ENCODE assay signal across 16 cellular contexts in the genomic region with DNA sequence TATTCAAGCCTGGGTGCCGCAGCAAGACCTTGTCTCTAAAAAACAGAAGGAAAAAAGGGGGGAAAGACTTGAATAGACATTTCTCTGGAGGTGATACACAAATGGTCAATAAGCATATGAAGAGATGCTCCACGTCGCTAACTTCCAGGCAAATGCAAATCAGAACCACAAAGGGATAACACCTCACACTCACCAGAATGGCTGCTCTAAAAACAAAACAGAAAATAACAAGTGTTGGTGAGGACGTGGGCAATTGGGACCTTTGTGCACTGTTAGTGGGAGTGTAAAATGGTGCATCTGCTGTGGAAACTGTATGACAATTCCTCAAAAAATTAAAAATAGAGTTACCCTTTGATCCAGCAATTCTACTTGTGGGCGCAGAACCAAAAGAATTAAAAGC. TPM values are rescaled to one million over a fixed set of nuclear protein-coding genes. Genes with fewer than 3 reads are reported as not detected.
DNase-seq lines count a peak whose midpoint lies in the region; ATAC-seq and TF ChIP-seq lines count a peak whose summit lies in the region.
"Had no signal": no experiment of that assay in that cellular context is flagged by ENCODE, and none has a peak within 500 bp of the region (broad histone marks: within the 10 kb centered on the region; RNA-seq: fewer than 3 reads in every experiment).

No MANE protein-coding gene starts in this region.

- no peaks in the 10 kb centered on the region for H3K79me2 ChIP-seq in Karpas-422 (ENCODE audit: low read length)

- H3K27me3 Mint-ChIP-seq in natural killer cell treated with Interleukin-12 subunit alpha and Interleukin-12 subunit beta and Interleukin-15 and Interleukin-18, amount 100 ng/mL, for 72 hours = peaks cover 9 to 12% of the 10 kb centered on the region in 2 donors
- H3K27me3 Mint-ChIP-seq in natural killer cell (ENCODE audit: low read depth in 2 of 2) (peaks cover 8 to 9% of the 10 kb centered on the region in 2 donors), memory B cell (peaks cover 11% of the 10 kb centered on the region)

- H2AFZ ChIP-seq in Karpas-422 (ENCODE audit: low read length) = no peak overlapping the region

- H3K4me1 ChIP-seq in Karpas-422 (ENCODE audit: low read length) = no peaks in the 10 kb centered on the region

- no peaks in the 10 kb centered on the region for H3K36me3 ChIP-seq in Karpas-422 (ENCODE audit: insufficient read depth, low read length)

- no peak for DNase-seq in natural killer cell treated with Interleukin-12 subunit alpha and Interleukin-12 subunit beta and Interleukin-15 and Interleukin-18, amount 100 ng/mL, for 72 hours (ENCODE audit: low spot score)
- DNase-seq in natural killer cell (no peak), Karpas-422 (peak; percentile 27), memory B cell (ENCODE audit: low spot score in 2 of 2) (no peak), germinal center (ENCODE audit: low spot score) (no peak), DMS 273 (lab: John Stamatoyannopoulos, UW; ENCODE audit: unreplicated experiment) (no peak)
- DNase-seq: C1 segment of cervical spinal cord; CD4-positive, CD25-positive, alpha-beta regulatory T cell; CD8-positive, alpha-beta memory T cell; COR-L47; GOT3; H7 had no signal

- no peaks in the 10 kb centered on the region for H3K9me3 ChIP-seq in Karpas-422 (ENCODE audit: low read length)

- H3K4me1 Mint-ChIP-seq in natural killer cell treated with Interleukin-12 subunit alpha and Interleukin-12 subunit beta and Interleukin-15 and Interleukin-18, amount 100 ng/mL, for 72 hours (ENCODE audit: low read depth in 2 of 2) = peaks cover 4 to 9% of the 10 kb centered on the region in 2 donors
- H3K4me1 Mint-ChIP-seq in natural killer cell = no peaks in the 10 kb centered on the region
- peaks cover 7% of the 10 kb centered on the region for H3K4me1 Mint-ChIP-seq in memory B cell
- H3K4me1 Mint-ChIP-seq: CD4-positive, CD25-positive, alpha-beta regulatory T cell; CD8-positive, alpha-beta memory T cell had no signal

- no peaks in the 10 kb centered on the region for H3K9me2 ChIP-seq in Karpas-422 (replicated peaks; ENCODE audit: insufficient read depth, low read length)

- no peak for TF ChIP-seq CTCF in natural killer cell (IDR thresholded peaks at IDR 0.05)

- no peak overlapping the region for H3K4me2 ChIP-seq in Karpas-422 (ENCODE audit: low read depth, low read length, poor library complexity, severe bottlenecking)

- no peaks in the 10 kb centered on the region for H3K27me3 ChIP-seq in Karpas-422 (ENCODE audit: low read length)

- no peak overlapping the region for H3K9ac ChIP-seq in Karpas-422 (ENCODE audit: low read length)

- peak overlapping the region in 1 of 2 donors; percentile 58 for H3K27ac Mint-ChIP-seq in natural killer cell treated with Interleukin-12 subunit alpha and Interleukin-12 subunit beta and Interleukin-15 and Interleukin-18, amount 100 ng/mL, for 72 hours
- H3K27ac Mint-ChIP-seq in natural killer cell (no peak overlapping the region), memory B cell (no peak overlapping the region)
- H3K27ac Mint-ChIP-seq: B cell; CD4-positive, CD25-positive, alpha-beta regulatory T cell had no signal

- intact Hi-C loops in natural killer cell (cut with micrococcal nuclease) = no loop called here

- H4K20me1 ChIP-seq in Karpas-422 (ENCODE audit: insufficient read depth, low read depth, low read length) = no peaks in the 10 kb centered on the region

- ATAC-seq in natural killer cell treated with Interleukin-12 subunit alpha and Interleukin-12 subunit beta and Interleukin-15 and Interleukin-18, amount 100 ng/mL, for 72 hours = peak; percentile 66 to 85
- ATAC-seq in natural killer cell = no peak
- peak; percentile 15 for ATAC-seq in memory B cell (ENCODE audit: low read depth)
- no peak for ATAC-seq in HG02642 (IDR thresholded peaks at IDR 0.05; ENCODE audit: poor library complexity, unreplicated experiment)
- ATAC-seq: HCT116 had no signal

- H3K4me3 ChIP-seq in Karpas-422 (ENCODE audit: low read length) = no peak overlapping the region

- H3K36me3 Mint-ChIP-seq in natural killer cell treated with Interleukin-12 subunit alpha and Interleukin-12 subunit beta and Interleukin-15 and Interleukin-18, amount 100 ng/mL, for 72 hours = no peaks in the 10 kb centered on the region
- H3K36me3 Mint-ChIP-seq in natural killer cell = no peaks in the 10 kb centered on the region
- H3K36me3 Mint-ChIP-seq in memory B cell = no peaks in the 10 kb centered on the region
- H3K36me3 Mint-ChIP-seq: CD4-positive, CD25-positive, alpha-beta regulatory T cell; CD8-positive, alpha-beta memory T cell had no signal

- H3K9me3 Mint-ChIP-seq in natural killer cell treated with Interleukin-12 subunit alpha and Interleukin-12 subunit beta and Interleukin-15 and Interleukin-18, amount 100 ng/mL, for 72 hours = no peaks in the 10 kb centered on the region
- H3K9me3 Mint-ChIP-seq in natural killer cell (no peaks in the 10 kb centered on the region), memory B cell (no peaks in the 10 kb centered on the region)
- H3K9me3 Mint-ChIP-seq: CD4-positive, CD25-positive, alpha-beta regulatory T cell; CD8-positive, alpha-beta memory T cell had no signal

- H3K27ac ChIP-seq in Karpas-422 (ENCODE audit: low read length) = no peak overlapping the region

- H3K4me3 Mint-ChIP-seq in natural killer cell treated with Interleukin-12 subunit alpha and Interleukin-12 subunit beta and Interleukin-15 and Interleukin-18, amount 100 ng/mL, for 72 hours = no peak overlapping the region
- H3K4me3 Mint-ChIP-seq in natural killer cell (no peak overlapping the region), memory B cell (no peak overlapping the region)
- H3K4me3 Mint-ChIP-seq: B cell; CD4-positive, CD25-positive, alpha-beta regulatory T cell; CD8-positive, alpha-beta memory T cell had no signal

RNA-seq across cellular contexts. Expression of a gene that starts 48.4 kb away (rescaled TPM):
- total RNA-seq in natural killer cell treated with Interleukin-12 subunit alpha and Interleukin-12 subunit beta and Interleukin-15 and Interleukin-18, amount 100 ng/mL, for 72 hours = not detected
- total RNA-seq in natural killer cell = not detected
- total RNA-seq in Karpas-422 (2014; rRNA removed; shearing (Covaris generic); ENCODE audit: low replicate concordance) = not detected in 2 replicates
- total RNA-seq: A172; B cell; CD4-positive, CD25-positive, alpha-beta regulatory T cell; CD8-positive, alpha-beta memory T cell had no signal

Comparison
In these comparisons a context has a peak if more than half of its experiments do, and no peak if none do; other contexts are left out.
1. ATAC-seq: peak in natural killer cell treated with Interleukin-12 subunit alpha and Interleukin-12 subunit beta and Interleukin-15 and Interleukin-18, amount 100 ng/mL, for 72 hours (2 of 2) and memory B cell (single experiment); none in natural killer cell (0 of 3) and HG02642 (single experiment).